In the genomic region with DNA sequence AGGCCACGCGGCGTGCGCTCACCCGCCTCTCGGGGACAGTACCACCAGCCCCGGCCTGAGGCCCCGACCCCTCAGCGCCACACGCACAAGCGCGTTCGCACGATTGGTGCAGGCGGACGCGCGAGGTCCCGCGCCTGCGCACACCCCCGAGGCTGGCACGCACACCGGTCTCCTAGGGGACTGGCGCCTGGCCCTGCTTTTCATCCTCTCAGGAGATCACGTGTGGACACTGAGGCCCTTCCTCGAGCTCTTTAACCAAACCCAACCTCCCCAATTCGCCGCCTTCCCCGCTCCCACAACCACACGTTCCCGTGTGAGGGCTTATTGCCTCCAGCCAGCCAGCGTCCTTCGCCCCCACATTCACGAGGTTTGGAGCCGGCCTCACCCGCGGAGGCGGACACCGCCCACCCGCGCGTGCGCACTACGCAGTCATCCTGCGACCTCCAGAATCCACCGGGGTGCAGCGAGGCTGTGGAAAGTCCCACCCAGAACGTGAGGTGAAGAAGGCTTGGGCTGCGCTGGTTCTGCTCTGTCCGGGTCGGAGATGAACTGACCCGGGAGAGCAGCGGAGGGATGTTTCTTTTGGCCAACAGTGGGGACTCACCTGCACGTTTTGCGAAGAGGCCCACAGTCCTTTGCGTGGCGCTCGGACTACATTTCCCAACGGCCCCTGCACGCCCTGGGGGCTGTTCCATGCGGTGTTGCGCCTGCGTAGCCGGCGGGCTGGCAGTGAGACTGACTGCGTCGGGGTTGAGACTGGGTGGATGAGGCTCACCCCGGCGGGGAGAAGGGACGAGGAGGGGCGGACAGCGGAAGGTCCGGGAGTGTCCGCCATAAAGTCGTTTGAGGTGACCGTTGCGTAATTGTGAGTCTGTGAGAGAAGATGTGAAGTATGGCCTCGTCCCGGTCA, we compare ENCODE assay signal across 8 cellular contexts. TPM values are rescaled to one million over a fixed set of nuclear protein-coding genes. Genes with fewer than 3 reads are reported as not detected.
DNase-seq lines count a peak whose midpoint lies in the region; ATAC-seq, FAIRE-seq and TF ChIP-seq lines count a peak whose summit lies in the region.

No MANE protein-coding gene starts in this region.

- no peaks in the 10 kb centered on the region for H3K9me3 ChIP-seq in OCI-LY7 (ENCODE audit: low read length)
- H3K9me3 ChIP-seq in Caco-2 = peaks cover 18% of the 10 kb centered on the region

- no peaks in the 10 kb centered on the region for H3K4me1 ChIP-seq in GM23338 (ENCODE audit: insufficient read depth)
- no peaks in the 10 kb centered on the region for H3K4me1 ChIP-seq in OCI-LY7 (ENCODE audit: insufficient read depth, low read length, poor library complexity, severe bottlenecking)
- H3K4me1 ChIP-seq in Caco-2 = no peaks in the 10 kb centered on the region

- H3K27ac Mint-ChIP-seq in GM23338 (peak overlapping the region; percentile 94), Caco-2 (ENCODE audit: unreplicated experiment) (no peak overlapping the region)

- ATAC-seq in GM23338 (peak; percentile 90), left ventricle myocardium superior (peak; percentile 96)

- H2AFZ ChIP-seq in GM23338 (peak overlapping the region; percentile 91), OCI-LY7 (ENCODE audit: low read length) (no peak overlapping the region)

- POLR2A ChIA-PET in OCI-LY7 (lab: Charles Lee) (no interaction called here), Caco-2 (lab: Charles Lee) (no interaction called here)

- peak; percentile 87 for DNase-seq in GM23338 (ENCODE audit: low spot score)
- DNase-seq in SK-N-DZ (ENCODE audit: low spot score) = peak; percentile 90
- peak; percentile 74 to 99 (median 93) for DNase-seq in anterior cingulate cortex (lab: John Stamatoyannopoulos, UW)
- DNase-seq in left ventricle myocardium superior = peak; percentile 95
- DNase-seq in pulmonary artery endothelial cell (ENCODE audit: low read depth, low spot score) = peak; percentile 49
- DNase-seq in urothelium cell line (ENCODE audit: low spot score) = peak; percentile 95
- no peak for DNase-seq in OCI-LY7 (ENCODE audit: low spot score)
- DNase-seq in Caco-2 = no peak

- H3K79me2 ChIP-seq in GM23338 (replicated peaks; ENCODE audit: insufficient read depth) = peaks cover 79% of the 10 kb centered on the region
- H3K79me2 ChIP-seq in OCI-LY7 (ENCODE audit: insufficient read depth, low read depth, low read length) = no peaks in the 10 kb centered on the region

- CTCF ChIA-PET in OCI-LY7 (lab: Charles Lee; ENCODE audit: unreplicated experiment) (no interaction called here), Caco-2 (lab: Charles Lee) (no interaction called here)

- H3K4me1 Mint-ChIP-seq in GM23338 = no peaks in the 10 kb centered on the region
- no peaks in the 10 kb centered on the region for H3K4me1 Mint-ChIP-seq in Caco-2 (ENCODE audit: low read depth, unreplicated experiment)

- H3K4me3 Mint-ChIP-seq in GM23338 (peak overlapping the region; percentile 91), Caco-2 (ENCODE audit: unreplicated experiment) (no peak overlapping the region)

- H4K20me1 ChIP-seq in GM23338 (replicated peaks; ENCODE audit: insufficient read depth) (no peaks in the 10 kb centered on the region; the same call in 1 of the 2 replicates), OCI-LY7 (ENCODE audit: insufficient read depth, low read length) (no peaks in the 10 kb centered on the region)

- no peaks in the 10 kb centered on the region for H3K27me3 ChIP-seq in GM23338 (ENCODE audit: insufficient read depth)
- H3K27me3 ChIP-seq in Caco-2 (replicated peaks; ENCODE audit: control insufficient read depth, insufficient read depth, low read length) = no peaks in the 10 kb centered on the region

- H3K36me3 ChIP-seq in GM23338 (ENCODE audit: insufficient read depth) (no peaks in the 10 kb centered on the region), OCI-LY7 (ENCODE audit: insufficient read depth, low read length) (no peaks in the 10 kb centered on the region), Caco-2 (ENCODE audit: control insufficient read depth, insufficient read depth, low read length) (no peaks in the 10 kb centered on the region)

- H3K4me3 ChIP-seq in GM23338 (peak overlapping the region; percentile 83), OCI-LY7 (ENCODE audit: low read depth, low read length, poor library complexity, severe bottlenecking) (no peak overlapping the region), Caco-2 (ENCODE audit: low read depth, low read length) (no peak overlapping the region)

- H3K36me3 Mint-ChIP-seq in GM23338 (ENCODE audit: low read depth) = peaks cover 33% of the 10 kb centered on the region
- H3K36me3 Mint-ChIP-seq in Caco-2 (ENCODE audit: insufficient read depth, unreplicated experiment) = no peaks in the 10 kb centered on the region

- H3K27me3 Mint-ChIP-seq in GM23338 (ENCODE audit: insufficient read depth, low read depth, poor library complexity) = peaks cover 11% of the 10 kb centered on the region
- H3K27me3 Mint-ChIP-seq in Caco-2 (ENCODE audit: insufficient read depth, unreplicated experiment) = no peaks in the 10 kb centered on the region

- no peaks in the 10 kb centered on the region for H3F3A ChIP-seq in GM23338 (replicated peaks; ENCODE audit: low read depth)

- no TSS peak for BruUV-seq in OCI-LY7 (replicated peaks; lab: Mats Ljungman, UMichigan)
- no TSS peak for BruUV-seq in Caco-2 (replicated peaks; lab: Mats Ljungman, UMichigan)

- TF ChIP-seq CTCF in GM23338 (conservative IDR thresholded peaks at IDR 0.05; ENCODE audit: low read depth in 2 of 2) (no peak), OCI-LY7 (conservative IDR thresholded peaks at IDR 0.05; ENCODE audit: low read length) (no peak), Caco-2 (IDR thresholded peaks at IDR 0.05; ENCODE audit: insufficient read depth in 1 of 2, low read depth in 1 of 2, low read length in 1 of 2, severe bottlenecking in 1 of 2, unreplicated experiment in 1 of 2) (no peak)

- H3K27ac ChIP-seq in GM23338 (ENCODE audit: low read depth) = peak overlapping the region; percentile 83
- H3K27ac ChIP-seq in OCI-LY7 (ENCODE audit: low read depth, low read length, poor library complexity, severe bottlenecking) = no peak overlapping the region

- intact Hi-C loops in left ventricle myocardium superior (cut with micrococcal nuclease) (no loop called here), OCI-LY7 (cut with micrococcal nuclease; ENCODE audit: unreplicated experiment) (no loop called here), Caco-2 (cut with micrococcal nuclease; ENCODE audit: unreplicated experiment) (no loop called here)

- H3K9me3 Mint-ChIP-seq in GM23338 = peaks cover 96% of the 10 kb centered on the region
- H3K9me3 Mint-ChIP-seq in Caco-2 (ENCODE audit: unreplicated experiment) = peaks cover 45% of the 10 kb centered on the region

- peak overlapping the region; percentile 82 for H3K4me2 ChIP-seq in GM23338
- H3K4me2 ChIP-seq in OCI-LY7 (ENCODE audit: low read length) = no peak overlapping the region

- H3K9me2 ChIP-seq in GM23338 (ENCODE audit: insufficient read depth) (no peaks in the 10 kb centered on the region), OCI-LY7 (ENCODE audit: insufficient read depth, low read length) (no peaks in the 10 kb centered on the region)

- peak; percentile 98 for FAIRE-seq in urothelium cell line (lab: Jason Lieb, UNC)

TF ChIP-seq in GM23338, 12 proteins besides CTCF, POLR2A, EP300 and RAD21 (continues in another document):
- TF ChIP-seq STAT1 (IDR thresholded peaks at IDR 0.05; ENCODE audit: unreplicated experiment) (no peak), REST (IDR thresholded peaks at IDR 0.05; ENCODE audit: unreplicated experiment) (no peak)

RNA-seq across cellular contexts. Expression of gene ZNF667, which starts 0.5 kb away (rescaled TPM):
- total RNA-seq in GM23338 (2014; rRNA removed; shearing (Covaris generic)) = 8.3 and 8.6 TPM in 2 replicates
- polyA plus RNA-seq in GM23338 (2016; fragmentation: Nextera tagmentation; extraction: Ambion mirVana) = 4.9 and 5.6 TPM in 2 replicates
- polyA plus RNA-seq in SK-N-DZ (2014; cell fraction: cytosol; rRNA removed) = 7.1 and 8.3 TPM in 2 replicates
- polyA plus RNA-seq in SK-N-DZ (2014; cell fraction: nucleus; rRNA removed) = 9.0 and 10.6 TPM in 2 replicates
- total RNA-seq in left ventricle myocardium superior (5.6 TPM), pulmonary artery endothelial cell (2.5 and 3.6 TPM in 2 replicates), OCI-LY7 (2022) (not detected in 2 replicates), Caco-2 (2022) (not detected in 2 replicates)
- total RNA-seq in OCI-LY7 (2014; rRNA removed; shearing (Covaris generic)) = not detected in 2 replicates

RNA-seq across cellular contexts. Expression of gene ZNF471, which starts 30.0 kb away (rescaled TPM):
- total RNA-seq in GM23338 (2014; rRNA removed; shearing (Covaris generic)) = 1.1 TPM in 2 replicates
- polyA plus RNA-seq in GM23338 (2016; fragmentation: Nextera tagmentation; extraction: Ambion mirVana) = 0.63 and 1.1 TPM in 2 replicates
- polyA plus RNA-seq in SK-N-DZ (2014; cell fraction: cytosol; rRNA removed) = 3.6 and 5.3 TPM in 2 replicates
- 5.2 and 8.7 TPM in 2 replicates for polyA plus RNA-seq in SK-N-DZ (2014; cell fraction: nucleus; rRNA removed)
- total RNA-seq in left ventricle myocardium superior (7.6 TPM), pulmonary artery endothelial cell (1.8 and 2.9 TPM in 2 replicates), OCI-LY7 (2022) (not detected in 2 replicates), Caco-2 (2022) (not detected in 2 replicates)
- total RNA-seq in OCI-LY7 (2014; rRNA removed; shearing (Covaris generic)) = not detected in 2 replicates

Comparison
In these comparisons a context has a peak if more than half of its experiments do, and no peak if none do; other contexts are left out.
1. DNase-seq: peak in GM23338 (single experiment), SK-N-DZ (single experiment), anterior cingulate cortex (58 of 58), left ventricle myocardium superior (single experiment), pulmonary artery endothelial cell (single experiment) and urothelium cell line (single experiment); none in OCI-LY7 (single experiment) and Caco-2 (0 of 2).